In genomic region chr13:71219671-71220070, GRCh38 we compare ENCODE assay signal across 18 cellular contexts.
DNase-seq lines count a peak whose midpoint lies in the region; ATAC-seq and TF ChIP-seq lines count a peak whose summit lies in the region.
"Had no signal": no experiment of that assay in that cellular context is flagged by ENCODE, and none has a peak within 500 bp of the region (broad histone marks: within the 10 kb centered on the region; RNA-seq: fewer than 3 reads in every experiment).

No MANE protein-coding gene starts in this region.

- H3K9me3 Mint-ChIP-seq in activated naive CD4-positive, alpha-beta T cell treated with anti-CD3 and anti-CD28 coated beads, Interleukin-2, amount 10 ng/mL, durations not matched to agents 7 days and 5 days, result no peaks in the 10 kb centered on the region
- H3K9me3 Mint-ChIP-seq in glutamatergic neuron (ENCODE audit: unreplicated experiment), result no peaks in the 10 kb centered on the region
- H3K9me3 Mint-ChIP-seq in naive thymus-derived CD8-positive, alpha-beta T cell, result peaks cover 0 to 2% (median 0%) of the 10 kb centered on the region in 9 donors
- H3K9me3 Mint-ChIP-seq: T-cell had no signal

- no peaks in the 10 kb centered on the region for H3K27me3 Mint-ChIP-seq in activated naive CD4-positive, alpha-beta T cell treated with anti-CD3 and anti-CD28 coated beads, Interleukin-2, amount 10 ng/mL, durations not matched to agents 7 days and 5 days
- H3K27me3 Mint-ChIP-seq in glutamatergic neuron (ENCODE audit: unreplicated experiment), result peaks cover 4% of the 10 kb centered on the region
- H3K27me3 Mint-ChIP-seq in naive thymus-derived CD8-positive, alpha-beta T cell, result peaks cover 0 to 2% (median 0%) of the 10 kb centered on the region in 5 donors
- H3K27me3 Mint-ChIP-seq: B cell, IgD-negative memory B cell, T-cell had no signal

- no peak for TF ChIP-seq CTCF in glutamatergic neuron (IDR thresholded peaks at IDR 0.05; ENCODE audit: partially characterized antibody, unreplicated experiment)

- H3K4me3 Mint-ChIP-seq in activated naive CD4-positive, alpha-beta T cell treated with anti-CD3 and anti-CD28 coated beads, Interleukin-2, amount 10 ng/mL, durations not matched to agents 7 days and 5 days, result no peak overlapping the region
- no peak overlapping the region for H3K4me3 Mint-ChIP-seq in glutamatergic neuron (ENCODE audit: unreplicated experiment)
- H3K4me3 Mint-ChIP-seq in naive thymus-derived CD8-positive, alpha-beta T cell, result no peak overlapping the region
- H3K4me3 Mint-ChIP-seq: B cell, T-cell had no signal

- CTCF ChIA-PET in activated naive CD4-positive, alpha-beta T cell treated with anti-CD3 and anti-CD28 coated beads, Interleukin-2, amount 10 ng/mL, durations not matched to agents 7 days and 5 days (lab: Charles Lee), result no interaction called here

- POLR2A ChIA-PET in naive thymus-derived CD8-positive, alpha-beta T cell (lab: Charles Lee), result no interaction called here

- no peaks in the 10 kb centered on the region for H3K36me3 Mint-ChIP-seq in activated naive CD4-positive, alpha-beta T cell treated with anti-CD3 and anti-CD28 coated beads, Interleukin-2, amount 10 ng/mL, durations not matched to agents 7 days and 5 days
- H3K36me3 Mint-ChIP-seq in glutamatergic neuron (ENCODE audit: unreplicated experiment), result no peaks in the 10 kb centered on the region
- no peaks in the 10 kb centered on the region for H3K36me3 Mint-ChIP-seq in naive thymus-derived CD8-positive, alpha-beta T cell
- H3K36me3 Mint-ChIP-seq: IgD-negative memory B cell, T-cell had no signal

- no peak for ATAC-seq in naive thymus-derived CD8-positive, alpha-beta T cell
- ATAC-seq: A549, HCT116, T-cell had no signal

- DNase-seq in activated naive CD4-positive, alpha-beta T cell treated with anti-CD3 and anti-CD28 coated beads, Interleukin-2, amount 10 ng/mL, durations not matched to agents 7 days and 5 days, result no peak
- no peak for DNase-seq in activated naive CD4-positive, alpha-beta T cell treated with anti-CD3 and anti-CD28 coated beads, Interleukin-2, amount 50 U/mL, for 16 hours
- DNase-seq in NCI-H146 (lab: John Stamatoyannopoulos, UW) (peak; percentile 98), glutamatergic neuron (no peak), retina (peak; percentile 58)
- DNase-seq in stimulated activated CD4-positive, alpha-beta T cell treated with anti-CD3 and anti-CD28 coated beads, Interleukin-4, amount 100 ng/mL, for 4 hours, result no peak
- no peak for DNase-seq in naive thymus-derived CD8-positive, alpha-beta T cell
- DNase-seq in stimulated activated CD8-positive, alpha-beta memory T cell treated with anti-CD3 and anti-CD28 coated beads, Interleukin-4, amount 100 ng/mL, for 48 hours, result no peak
- DNase-seq: DMS79, MV-4-11, NCI-H187 treated with DMSO at 0.1 percent for 48 hours, NCI-H2107, PC-9, T-cell had no signal

- H3K4me1 Mint-ChIP-seq in activated naive CD4-positive, alpha-beta T cell treated with anti-CD3 and anti-CD28 coated beads, Interleukin-2, amount 10 ng/mL, durations not matched to agents 7 days and 5 days, result no peaks in the 10 kb centered on the region
- H3K4me1 Mint-ChIP-seq in glutamatergic neuron (ENCODE audit: low read depth, unreplicated experiment), result peaks cover 19% of the 10 kb centered on the region
- H3K4me1 Mint-ChIP-seq in naive thymus-derived CD8-positive, alpha-beta T cell, result no peaks in the 10 kb centered on the region
- H3K4me1 Mint-ChIP-seq: B cell, IgD-negative memory B cell, T-cell had no signal

- peak overlapping the region; percentile 42 for H3K27ac Mint-ChIP-seq in activated naive CD4-positive, alpha-beta T cell treated with anti-CD3 and anti-CD28 coated beads, Interleukin-2, amount 10 ng/mL, durations not matched to agents 7 days and 5 days
- H3K27ac Mint-ChIP-seq in glutamatergic neuron (ENCODE audit: unreplicated experiment), result peak overlapping the region; percentile 54
- no peak overlapping the region for H3K27ac Mint-ChIP-seq in naive thymus-derived CD8-positive, alpha-beta T cell
- H3K27ac Mint-ChIP-seq: B cell, IgD-negative memory B cell, T-cell had no signal

Comparison
In these comparisons a context has a peak if more than half of its experiments do, and no peak if none do; other contexts are left out.
1. DNase-seq: peak in NCI-H146 (single experiment) and retina (single experiment); none in activated naive CD4-positive, alpha-beta T cell treated with anti-CD3 and anti-CD28 coated beads, Interleukin-2, amount 10 ng/mL, durations not matched to agents 7 days and 5 days (single experiment), activated naive CD4-positive, alpha-beta T cell treated with anti-CD3 and anti-CD28 coated beads, Interleukin-2, amount 50 U/mL, for 16 hours (single experiment), glutamatergic neuron (single experiment), stimulated activated CD4-positive, alpha-beta T cell treated with anti-CD3 and anti-CD28 coated beads, Interleukin-4, amount 100 ng/mL, for 4 hours (0 of 2), naive thymus-derived CD8-positive, alpha-beta T cell (0 of 10) and stimulated activated CD8-positive, alpha-beta memory T cell treated with anti-CD3 and anti-CD28 coated beads, Interleukin-4, amount 100 ng/mL, for 48 hours (single experiment).
2. H3K27ac Mint-ChIP-seq: peak in activated naive CD4-positive, alpha-beta T cell treated with anti-CD3 and anti-CD28 coated beads, Interleukin-2, amount 10 ng/mL, durations not matched to agents 7 days and 5 days (single experiment) and glutamatergic neuron (single experiment); none in naive thymus-derived CD8-positive, alpha-beta T cell (0 of 10).